In the genomic region with DNA sequence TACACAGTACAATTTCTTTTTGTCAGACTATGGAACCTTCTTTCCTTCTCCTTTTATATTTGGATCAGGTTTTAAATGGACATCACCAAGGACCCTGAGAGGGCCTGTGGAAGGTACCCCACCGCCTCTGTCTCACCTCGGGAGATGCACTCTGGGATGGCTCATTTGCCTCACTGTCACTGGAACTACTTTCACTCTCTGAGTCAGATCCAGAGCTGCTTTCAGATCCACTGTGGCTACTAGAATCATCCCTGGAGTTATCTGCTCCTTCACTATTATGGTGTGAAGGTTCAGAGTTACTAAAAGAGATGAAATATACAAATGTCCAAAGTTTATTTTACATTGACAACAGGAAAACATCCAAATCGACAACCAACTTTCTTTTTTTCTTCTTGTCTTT, we compare ENCODE assay signal across 27 cellular contexts. TPM values are rescaled to one million over a fixed set of nuclear protein-coding genes. Genes with fewer than 3 reads are reported as not detected.
"Had no signal": no experiment of that assay in that cellular context is flagged by ENCODE, and none has a peak within 500 bp of the region (broad histone marks: within the 10 kb centered on the region; RNA-seq: fewer than 3 reads in every experiment).

No MANE protein-coding gene starts in this region.

- H3K27ac Mint-ChIP-seq: naive thymus-derived CD8-positive, alpha-beta T cell; nephron; stimulated activated naive CD8-positive, alpha-beta T cell treated with anti-CD3 and anti-CD28 coated beads, Interleukin-15, Interleukin-2, amounts not matched to agents 100 ng/mL and 50 ng/mL, for 24 hours had no signal

- H3K4me1 Mint-ChIP-seq: nephron, neural crest cell had no signal

- H3K4me3 ChIP-seq: left lung, lower lobe of right lung, pancreas, prostate gland, skin epidermis, suprapubic skin, thoracic aorta, tibial artery, upper lobe of right lung had no signal

- H3K4me3 Mint-ChIP-seq: naive thymus-derived CD8-positive, alpha-beta T cell; nephron; neural crest cell; stimulated activated naive CD8-positive, alpha-beta T cell treated with anti-CD3 and anti-CD28 coated beads, Interleukin-15, Interleukin-2, amounts not matched to agents 100 ng/mL and 50 ng/mL, for 24 hours had no signal

- H3K27me3 Mint-ChIP-seq: naive thymus-derived CD8-positive, alpha-beta T cell; stimulated activated naive CD8-positive, alpha-beta T cell treated with anti-CD3 and anti-CD28 coated beads, Interleukin-15, Interleukin-2, amounts not matched to agents 100 ng/mL and 50 ng/mL, for 24 hours had no signal

- DNase-seq: kidney glomerular epithelial cell; left cardiac atrium; left lung; lower lobe of right lung; mammary epithelial cell; mesenchymal stem cell; naive thymus-derived CD8-positive, alpha-beta T cell; nucleus accumbens; pancreas; retina; right cardiac atrium; stimulated activated CD4-positive, alpha-beta T cell treated with anti-CD3 and anti-CD28 coated beads, Interleukin-12 subunit alpha, Interleukin-12 subunit beta, amount 100 ng/mL, for 4 hours; stimulated activated CD4-positive, alpha-beta T cell treated with anti-CD3 and anti-CD28 coated beads, Interleukin-15, amount 100 ng/mL, for 24 hours; stimulated activated CD4-positive, alpha-beta T cell treated with anti-CD3 and anti-CD28 coated beads, Interleukin-2, amount 100 ng/mL, for 24 hours; stimulated activated CD4-positive, alpha-beta T cell treated with anti-CD3 and anti-CD28 coated beads, Interleukin-4, amount 100 ng/mL, for 1 hour; stimulated activated naive CD4-positive, alpha-beta T cell; tibial artery; trophoblast cell; upper lobe of right lung had no signal

- H3K9me3 Mint-ChIP-seq: naive thymus-derived CD8-positive, alpha-beta T cell; nephron; neural crest cell; stimulated activated naive CD8-positive, alpha-beta T cell treated with anti-CD3 and anti-CD28 coated beads, Interleukin-15, Interleukin-2, amounts not matched to agents 100 ng/mL and 50 ng/mL, for 24 hours had no signal

- H3K4me1 ChIP-seq: left lung, lower lobe of right lung, pancreas, prostate gland, suprapubic skin, upper lobe of right lung had no signal

- H3K9me3 ChIP-seq: left lung, lower lobe of right lung, pancreas, prostate gland, suprapubic skin, thoracic aorta, tibial artery, upper lobe of right lung had no signal

- H3K27me3 ChIP-seq: left lung, pancreas, suprapubic skin, tibial artery, upper lobe of right lung had no signal

- ATAC-seq: left cardiac atrium; left lung; lower lobe of right lung; naive thymus-derived CD8-positive, alpha-beta T cell; pancreas; sciatic nerve; upper lobe of right lung had no signal

RNA-seq across cellular contexts. Expression of a gene that starts 31.8 kb away (rescaled TPM):
- total RNA-seq: thoracic aorta had no signal
